ENCODE assay signal across 1 cellular context in genomic region chr20:6583134-6583738, GRCh38.
TF ChIP-seq lines count a peak whose summit lies in the region.

No MANE protein-coding gene starts in this region.

TF ChIP-seq in GM12878, 131 proteins besides CTCF, POLR2A, EP300 and RAD21 (continued from another document):
- TF ChIP-seq CHD2 (IDR thresholded peaks at IDR 0.05; ENCODE audit: borderline replicate concordance, low read depth, low read length) = no peak
